14 cellular contexts compared by ENCODE assay signal in genomic region chr11:111573821-111574249, GRCh38. TPM values are rescaled to one million over a fixed set of nuclear protein-coding genes. Genes with fewer than 3 reads are reported as not detected.
DNase-seq lines count a peak whose midpoint lies in the region; ATAC-seq and TF ChIP-seq lines count a peak whose summit lies in the region.
"Had no signal": no experiment of that assay in that cellular context is flagged by ENCODE, and none has a peak within 500 bp of the region (broad histone marks: within the 10 kb centered on the region; RNA-seq: fewer than 3 reads in every experiment).

No MANE protein-coding gene starts in this region.

- in situ Hi-C loops in mammary epithelial cell (cut with MboI; ENCODE audit: low sequenced_read_pairs in 2 of 2): loop anchor here in 1 of 2 donors (5.0 to 25.0 kb wide), 2 partner anchors 112 to 287 kb away; partner anchors contain the start of gene POU2AF3

- H2AFZ ChIP-seq in mammary epithelial cell (ENCODE audit: low read depth, low read length): no peak overlapping the region

- H3K27me3 ChIP-seq in breast epithelium: no peaks in the 10 kb centered on the region
- H3K27me3 ChIP-seq in mammary epithelial cell (ENCODE audit: insufficient read depth, low read length): no peaks in the 10 kb centered on the region
- no peaks in the 10 kb centered on the region for H3K27me3 ChIP-seq in lower lobe of right lung (ENCODE audit: low read depth)
- H3K27me3 ChIP-seq: transverse colon had no signal

- CTCF ChIA-PET in mammary epithelial cell (lab: Charles Lee; ENCODE audit: low non-redundant PET): no interaction called here

- ATAC-seq in lower lobe of right lung (peak in 1 of 2 donors; percentile 49), HG03280 (IDR thresholded peaks at IDR 0.05; ENCODE audit: unreplicated experiment) (no peak), GM19324 (IDR thresholded peaks at IDR 0.05; ENCODE audit: low FRiP score, unreplicated experiment) (no peak)
- ATAC-seq: mucosa of descending colon had no signal

- no peak overlapping the region for H3K9ac ChIP-seq in mammary epithelial cell (ENCODE audit: insufficient read depth, low read length)

- no peaks in the 10 kb centered on the region for H3K79me2 ChIP-seq in mammary epithelial cell (ENCODE audit: insufficient read depth, low read length)

- H3K4me3 ChIP-seq in breast epithelium: peak overlapping the region in 2 of 3 donors; percentile 10 to 12
- no peak overlapping the region for H3K4me3 ChIP-seq in mammary epithelial cell (replicated peaks in 1 of 3; ENCODE audit: insufficient read depth in 1 of 3, low read depth in 2 of 3, low read length in 3 of 3)
- peak overlapping the region; percentile 43 for H3K4me3 ChIP-seq in coronary artery
- H3K4me3 ChIP-seq in lower lobe of right lung: peak overlapping the region; percentile 32
- H3K4me3 ChIP-seq: mucosa of descending colon, transverse colon had no signal

- no peaks in the 10 kb centered on the region for H3K9me3 ChIP-seq in breast epithelium
- H3K9me3 ChIP-seq in mammary epithelial cell (replicated peaks; ENCODE audit: insufficient read depth, low read length): no peaks in the 10 kb centered on the region
- H3K9me3 ChIP-seq in lower lobe of right lung: no peaks in the 10 kb centered on the region
- H3K9me3 ChIP-seq: mucosa of descending colon, transverse colon had no signal

- no peaks in the 10 kb centered on the region for H3K36me3 ChIP-seq in breast epithelium
- no peaks in the 10 kb centered on the region for H3K36me3 ChIP-seq in mammary epithelial cell (ENCODE audit: insufficient read depth, low read length)
- H3K36me3 ChIP-seq in lower lobe of right lung: no peaks in the 10 kb centered on the region
- H3K36me3 ChIP-seq: transverse colon had no signal

- DNase-seq in breast epithelium (ENCODE audit: low spot score in 2 of 2) (no peak), mammary epithelial cell (no peak), coronary artery (ENCODE audit: low spot score) (no peak), lower lobe of right lung (no peak), SKM-1 treated with dmso at 0.1 percent for 144 hours (lab: John Stamatoyannopoulos, UW; ENCODE audit: unreplicated experiment) (no peak)
- DNase-seq in NK-92 treated with Interleukin-12 subunit alpha and Interleukin-12 subunit beta, amount 100 ng/mL, for 24 hours (lab: John Stamatoyannopoulos, UW): no peak
- DNase-seq: activated CD4-positive, CD25-positive, alpha-beta regulatory T cell treated with anti-CD3 and anti-CD28 coated beads, Interleukin-2, amount 50 U/mL, for 72 hours; H9; mucosa of descending colon; transverse colon had no signal

- WGBS in mammary epithelial cell (ENCODE audit: low coverage, missing lambda C conversion rate): 53% methylated on average over 4 of the region's 4 CpGs

- no peaks in the 10 kb centered on the region for H4K20me1 ChIP-seq in mammary epithelial cell (ENCODE audit: insufficient read depth, low read length)

- H3K4me2 ChIP-seq in mammary epithelial cell (ENCODE audit: insufficient read depth, low read depth, low read length): no peak overlapping the region

- H3K4me1 ChIP-seq in breast epithelium (no peaks in the 10 kb centered on the region), mammary epithelial cell (ENCODE audit: insufficient read depth, low read length) (no peaks in the 10 kb centered on the region), lower lobe of right lung (peaks cover 15% of the 10 kb centered on the region)

- H3K27ac ChIP-seq in breast epithelium (no peak overlapping the region), mammary epithelial cell (ENCODE audit: insufficient read depth, low read depth, low read length) (no peak overlapping the region), coronary artery (peak overlapping the region; percentile 15 to 70), lower lobe of right lung (peak overlapping the region; percentile 58)

- intact Hi-C loops in breast epithelium (cut with DNase I; ENCODE audit: low total_unique reads) (no loop called here), mammary epithelial cell (cut with micrococcal nuclease) (no loop called here), lower lobe of right lung (cut with DNase I) (no loop called here)

- no TSS peak for BruUV-seq in mammary epithelial cell (replicated peaks; lab: Mats Ljungman, UMichigan)

- dilution Hi-C loops in mammary epithelial cell (cut with HindIII; ENCODE audit: low sequenced_read_pairs): no loop called here

- no peak for TF ChIP-seq POLR2A in breast epithelium (IDR thresholded peaks at IDR 0.05)

- TF ChIP-seq CTCF in breast epithelium (IDR thresholded peaks at IDR 0.05) (no peak), mammary epithelial cell (conservative IDR thresholded peaks at IDR 0.05 in 1 of 2, IDR thresholded peaks at IDR 0.05 in 1 of 2; ENCODE audit: extremely low read depth in 1 of 2, insufficient read depth in 1 of 2, low read depth in 1 of 2, low read length in 2 of 2) (no peak), coronary artery (IDR thresholded peaks at IDR 0.05) (no peak), lower lobe of right lung (IDR thresholded peaks at IDR 0.05) (no peak)

RNA-seq across cellular contexts. Expression of gene SIK2, which starts 28.4 kb away (rescaled TPM):
- total RNA-seq in breast epithelium (10 to 100 TPM; 19.0 to 56.6 (median 30.7) TPM), mammary epithelial cell (10 to 100 TPM; 15.9 to 17.0 TPM), lower lobe of right lung (26.3 TPM)
- 13.7 TPM for polyA plus RNA-seq in mammary epithelial cell
- polyA minus RNA-seq in mammary epithelial cell: 24.2 TPM

RNA-seq across cellular contexts. Expression of gene LAYN, which starts 33.3 kb away (rescaled TPM):
- total RNA-seq in breast epithelium (10 to 100 TPM in 2 of 3 donors, 1 to 10 TPM in 1; 2.1 to 21.3 (median 19.9) TPM), mammary epithelial cell (10 to 100 TPM in 1 of 2 donors, under 1 TPM in 1; 0.56 to 16.5 TPM), lower lobe of right lung (15.0 TPM)
- polyA plus RNA-seq in mammary epithelial cell: 6.0 TPM
- 15.6 TPM for polyA minus RNA-seq in mammary epithelial cell

RNA-seq across cellular contexts. Expression of gene HOATZ, which starts 59.3 kb away (rescaled TPM):
- not detected for total RNA-seq in breast epithelium
- not detected for total RNA-seq in mammary epithelial cell
- polyA plus RNA-seq in mammary epithelial cell: not detected
- polyA minus RNA-seq in mammary epithelial cell: not detected
- 15.0 TPM for total RNA-seq in lower lobe of right lung
- total RNA-seq: activated T-helper 1 cell treated with anti-CD3 and anti-CD28 coated beads, Interleukin-12 subunit alpha, Interleukin-12 subunit beta, Interleukin-2, Interleukin-4 antibody, amounts not matched to agents 30 ng/mL and 10 ng/mL and 1 ng/mL, durations not matched to agents 14 hours and 24 hours and 36 hours; endothelial cell of umbilical vein; H9; mucosa of descending colon; transverse colon had no signal
- polyA plus RNA-seq: endothelial cell of umbilical vein had no signal

Comparison
In these comparisons a context has a peak if more than half of its experiments do, and no peak if none do; other contexts are left out.
1. H3K4me3 ChIP-seq: peak in breast epithelium (2 of 3), coronary artery (single experiment) and lower lobe of right lung (single experiment); none in mammary epithelial cell (0 of 3).
2. H3K27ac ChIP-seq: peak in coronary artery (2 of 2) and lower lobe of right lung (single experiment); none in breast epithelium (0 of 2) and mammary epithelial cell (single experiment).
3. RNA of gene HOATZ, which starts 59.3 kb away (total RNA-seq): 15.0 TPM in lower lobe of right lung (single experiment); not detected in mammary epithelial cell and not detected in breast epithelium; every median in the first group is over 10 times any median in the second.